ENCODE assay signal across 8 cellular contexts in the genomic region with DNA sequence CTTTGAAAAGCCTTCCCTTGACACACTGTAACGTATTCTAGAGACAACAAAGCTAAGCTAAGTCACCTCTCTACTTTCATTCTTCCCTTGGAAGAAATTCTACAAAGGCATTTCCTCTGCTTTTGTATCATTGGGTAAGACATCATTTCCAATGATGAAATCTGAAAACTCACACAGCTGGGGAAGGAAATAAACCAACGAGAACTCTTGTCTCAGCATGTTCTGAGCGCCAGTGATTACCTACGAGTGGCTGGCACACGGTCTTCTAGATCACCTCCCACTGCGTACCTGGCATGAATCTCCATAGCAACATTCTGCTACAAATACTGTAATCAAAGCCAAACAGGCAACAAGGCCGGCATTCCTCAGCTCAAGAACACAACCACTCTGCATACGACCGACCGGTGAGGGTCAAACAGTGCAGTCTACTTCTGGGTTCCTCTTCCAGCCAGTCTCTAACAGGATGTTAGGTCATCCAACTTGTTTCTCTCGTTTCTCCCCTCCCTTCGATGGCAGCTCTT. TPM values are rescaled to one million over a fixed set of nuclear protein-coding genes. Genes with fewer than 3 reads are reported as not detected.
DNase-seq lines count a peak whose midpoint lies in the region; ATAC-seq and TF ChIP-seq lines count a peak whose summit lies in the region.

No MANE protein-coding gene starts in this region.

- H4K20me1 ChIP-seq in Loucy (ENCODE audit: insufficient read depth, low read length, poor library complexity, severe bottlenecking), result peaks cover 73% of the 10 kb centered on the region

- H3K27me3 ChIP-seq in Loucy (ENCODE audit: insufficient read depth, low read length, poor library complexity, severe bottlenecking) (no peaks in the 10 kb centered on the region), subcutaneous abdominal adipose tissue (ENCODE audit: control insufficient read depth in 5 of 5, insufficient read depth in 4 of 5, low read length in 5 of 5) (no peaks in the 10 kb centered on the region)

- ATAC-seq in GM18511 (IDR thresholded peaks at IDR 0.05; ENCODE audit: unreplicated experiment) (peak; percentile 49), left lobe of liver (peak; percentile 83), GM18519 (IDR thresholded peaks at IDR 0.05; ENCODE audit: low FRiP score, unreplicated experiment) (no peak)

- peak overlapping the region; percentile 37 for H3K4me3 ChIP-seq in Loucy (ENCODE audit: low read length, poor library complexity, severe bottlenecking)
- peak overlapping the region; percentile 1 to 63 (median 43) for H3K4me3 ChIP-seq in subcutaneous abdominal adipose tissue (ENCODE audit: low read depth in 1 of 5, low read length in 5 of 5)

- peaks cover 98% of the 10 kb centered on the region for H3K79me2 ChIP-seq in Loucy (ENCODE audit: insufficient read depth, low read length)

- H3K36me3 ChIP-seq in Loucy (ENCODE audit: insufficient read depth, low read length) (no peaks in the 10 kb centered on the region), subcutaneous abdominal adipose tissue (ENCODE audit: control insufficient read depth in 5 of 5, insufficient read depth in 5 of 5, low read length in 5 of 5) (no peaks in the 10 kb centered on the region)

- no peak overlapping the region for H2AFZ ChIP-seq in Loucy (ENCODE audit: low read length)

- H3K4me2 ChIP-seq in Loucy (ENCODE audit: low read depth, low read length, poor library complexity, severe bottlenecking), result peak overlapping the region; percentile 67

- peak overlapping the region; percentile 45 for H3K9ac ChIP-seq in Loucy (ENCODE audit: low read depth, low read length, poor library complexity, severe bottlenecking)
- H3K9ac ChIP-seq in subcutaneous abdominal adipose tissue (ENCODE audit: low read length in 5 of 5), result peak overlapping the region in 1 of 5 donors; percentile 26

- no peaks in the 10 kb centered on the region for H3K9me2 ChIP-seq in Loucy (replicated peaks; ENCODE audit: low read depth, low read length)

- H3K27ac ChIP-seq in subcutaneous abdominal adipose tissue (ENCODE audit: low read depth, low read length), result peak overlapping the region; percentile 77

- no peak for TF ChIP-seq CTCF in Loucy (conservative IDR thresholded peaks at IDR 0.05; ENCODE audit: low read length)

- DNase-seq in T-helper 1 cell, result peak; percentile 38 to 69 (median 64)
- DNase-seq in central memory CD4-positive, alpha-beta T cell, result peak; percentile 85
- DNase-seq in left lobe of liver (ENCODE audit: low spot score), result peak; percentile 76
- DNase-seq in amniotic stem cell (lab: John Stamatoyannopoulos, UW), result no peak

- H3F3A ChIP-seq in Loucy (ENCODE audit: low read depth), result no peaks in the 10 kb centered on the region

- H3K4me1 ChIP-seq in Loucy (ENCODE audit: insufficient read depth, low read length, poor library complexity, severe bottlenecking) (peaks cover 70% of the 10 kb centered on the region), subcutaneous abdominal adipose tissue (ENCODE audit: control insufficient read depth in 5 of 5, insufficient read depth in 5 of 5, low read length in 5 of 5) (peaks cover 2 to 73% (median 47%) of the 10 kb centered on the region in 5 donors)

- H3K9me3 ChIP-seq in Loucy (ENCODE audit: insufficient read depth, low read depth, low read length) (no peaks in the 10 kb centered on the region), subcutaneous abdominal adipose tissue (ENCODE audit: control insufficient read depth in 5 of 5, low read length in 5 of 5) (no peaks in the 10 kb centered on the region)

RNA-seq across cellular contexts. Expression of gene VPS37B, which starts 7.6 kb away (rescaled TPM):
- total RNA-seq in left lobe of liver, result 6.6 TPM

RNA-seq across cellular contexts. Expression of gene HIP1R, which starts 53.0 kb away (rescaled TPM):
- 35.2 TPM for total RNA-seq in left lobe of liver
